ENCODE assay signal across 1 cellular context in genomic region chr20:45999908-46000570, GRCh38.
TF ChIP-seq lines count a peak whose summit lies in the region.

No MANE protein-coding gene starts in this region.

TF ChIP-seq in GM23338, 12 proteins besides CTCF, POLR2A, EP300 and RAD21 (continued from another document):
- TF ChIP-seq, protein P1, sequence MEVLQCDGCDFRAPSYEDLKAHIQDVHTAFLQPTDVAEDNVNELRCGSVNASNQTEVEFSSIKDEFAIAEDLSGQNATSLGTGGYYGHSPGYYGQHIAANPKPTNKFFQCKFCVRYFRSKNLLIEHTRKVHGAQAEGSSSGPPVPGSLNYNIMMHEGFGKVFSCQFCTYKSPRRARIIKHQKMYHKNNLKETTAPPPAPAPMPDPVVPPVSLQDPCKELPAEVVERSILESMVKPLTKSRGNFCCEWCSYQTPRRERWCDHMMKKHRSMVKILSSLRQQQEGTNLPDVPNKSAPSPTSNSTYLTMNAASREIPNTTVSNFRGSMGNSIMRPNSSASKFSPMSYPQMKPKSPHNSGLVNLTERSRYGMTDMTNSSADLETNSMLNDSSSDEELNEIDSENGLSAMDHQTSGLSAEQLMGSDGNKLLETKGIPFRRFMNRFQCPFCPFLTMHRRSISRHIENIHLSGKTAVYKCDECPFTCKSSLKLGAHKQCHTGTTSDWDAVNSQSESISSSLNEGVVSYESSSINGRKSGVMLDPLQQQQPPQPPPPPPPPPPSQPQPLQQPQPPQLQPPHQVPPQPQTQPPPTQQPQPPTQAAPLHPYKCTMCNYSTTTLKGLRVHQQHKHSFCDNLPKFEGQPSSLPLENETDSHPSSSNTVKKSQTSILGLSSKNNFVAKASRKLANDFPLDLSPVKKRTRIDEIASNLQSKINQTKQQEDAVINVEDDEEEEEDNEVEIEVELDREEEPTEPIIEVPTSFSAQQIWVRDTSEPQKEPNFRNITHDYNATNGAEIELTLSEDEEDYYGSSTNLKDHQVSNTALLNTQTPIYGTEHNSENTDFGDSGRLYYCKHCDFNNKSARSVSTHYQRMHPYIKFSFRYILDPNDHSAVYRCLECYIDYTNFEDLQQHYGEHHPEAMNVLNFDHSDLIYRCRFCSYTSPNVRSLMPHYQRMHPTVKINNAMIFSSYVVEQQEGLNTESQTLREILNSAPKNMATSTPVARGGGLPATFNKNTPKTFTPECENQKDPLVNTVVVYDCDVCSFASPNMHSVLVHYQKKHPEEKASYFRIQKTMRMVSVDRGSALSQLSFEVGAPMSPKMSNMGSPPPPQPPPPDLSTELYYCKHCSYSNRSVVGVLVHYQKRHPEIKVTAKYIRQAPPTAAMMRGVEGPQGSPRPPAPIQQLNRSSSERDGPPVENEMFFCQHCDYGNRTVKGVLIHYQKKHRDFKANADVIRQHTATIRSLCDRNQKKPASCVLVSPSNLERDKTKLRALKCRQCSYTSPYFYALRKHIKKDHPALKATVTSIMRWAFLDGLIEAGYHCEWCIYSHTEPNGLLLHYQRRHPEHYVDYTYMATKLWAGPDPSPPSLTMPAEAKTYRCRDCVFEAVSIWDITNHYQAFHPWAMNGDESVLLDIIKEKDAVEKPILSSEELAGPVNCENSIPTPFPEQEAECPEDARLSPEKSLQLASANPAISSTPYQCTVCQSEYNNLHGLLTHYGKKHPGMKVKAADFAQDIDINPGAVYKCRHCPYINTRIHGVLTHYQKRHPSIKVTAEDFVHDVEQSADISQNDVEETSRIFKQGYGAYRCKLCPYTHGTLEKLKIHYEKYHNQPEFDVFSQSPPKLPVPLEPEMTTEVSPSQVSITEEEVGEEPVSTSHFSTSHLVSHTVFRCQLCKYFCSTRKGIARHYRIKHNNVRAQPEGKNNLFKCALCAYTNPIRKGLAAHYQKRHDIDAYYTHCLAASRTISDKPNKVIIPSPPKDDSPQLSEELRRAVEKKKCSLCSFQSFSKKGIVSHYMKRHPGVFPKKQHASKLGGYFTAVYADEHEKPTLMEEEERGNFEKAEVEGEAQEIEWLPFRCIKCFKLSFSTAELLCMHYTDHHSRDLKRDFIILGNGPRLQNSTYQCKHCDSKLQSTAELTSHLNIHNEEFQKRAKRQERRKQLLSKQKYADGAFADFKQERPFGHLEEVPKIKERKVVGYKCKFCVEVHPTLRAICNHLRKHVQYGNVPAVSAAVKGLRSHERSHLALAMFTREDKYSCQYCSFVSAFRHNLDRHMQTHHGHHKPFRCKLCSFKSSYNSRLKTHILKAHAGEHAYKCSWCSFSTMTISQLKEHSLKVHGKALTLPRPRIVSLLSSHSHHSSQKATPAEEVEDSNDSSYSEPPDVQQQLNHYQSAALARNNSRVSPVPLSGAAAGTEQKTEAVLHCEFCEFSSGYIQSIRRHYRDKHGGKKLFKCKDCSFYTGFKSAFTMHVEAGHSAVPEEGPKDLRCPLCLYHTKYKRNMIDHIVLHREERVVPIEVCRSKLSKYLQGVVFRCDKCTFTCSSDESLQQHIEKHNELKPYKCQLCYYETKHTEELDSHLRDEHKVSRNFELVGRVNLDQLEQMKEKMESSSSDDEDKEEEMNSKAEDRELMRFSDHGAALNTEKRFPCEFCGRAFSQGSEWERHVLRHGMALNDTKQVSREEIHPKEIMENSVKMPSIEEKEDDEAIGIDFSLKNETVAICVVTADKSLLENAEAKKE (CRISPR knock-in tag; IDR thresholded peaks at IDR 0.05): no peak
- TF ChIP-seq EZH2phosphoT487 (IDR thresholded peaks at IDR 0.05; ENCODE audit: unreplicated experiment): no peak
- no peak for TF ChIP-seq EZH2 (IDR thresholded peaks at IDR 0.05; ENCODE audit: low read depth, unreplicated experiment)
- no peak for TF ChIP-seq STAT1 (IDR thresholded peaks at IDR 0.05; ENCODE audit: unreplicated experiment)
- no peak for TF ChIP-seq ZNF331 (CRISPR knock-in tag; IDR thresholded peaks at IDR 0.05; ENCODE audit: low read depth)
- no peak for TF ChIP-seq POLR2AphosphoS5 (IDR thresholded peaks at IDR 0.05; ENCODE audit: low read depth)
- no peak for TF ChIP-seq ZNF114 (CRISPR knock-in tag; IDR thresholded peaks at IDR 0.05)
- no peak for TF ChIP-seq REST (IDR thresholded peaks at IDR 0.05; ENCODE audit: unreplicated experiment)
- TF ChIP-seq, protein P2, sequence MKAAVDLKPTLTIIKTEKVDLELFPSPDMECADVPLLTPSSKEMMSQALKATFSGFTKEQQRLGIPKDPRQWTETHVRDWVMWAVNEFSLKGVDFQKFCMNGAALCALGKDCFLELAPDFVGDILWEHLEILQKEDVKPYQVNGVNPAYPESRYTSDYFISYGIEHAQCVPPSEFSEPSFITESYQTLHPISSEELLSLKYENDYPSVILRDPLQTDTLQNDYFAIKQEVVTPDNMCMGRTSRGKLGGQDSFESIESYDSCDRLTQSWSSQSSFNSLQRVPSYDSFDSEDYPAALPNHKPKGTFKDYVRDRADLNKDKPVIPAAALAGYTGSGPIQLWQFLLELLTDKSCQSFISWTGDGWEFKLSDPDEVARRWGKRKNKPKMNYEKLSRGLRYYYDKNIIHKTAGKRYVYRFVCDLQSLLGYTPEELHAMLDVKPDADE (IDR thresholded peaks at IDR 0.05): no peak
TF ChIP-seq in GM23338: peak in this region for 0.
